Comparison of ENCODE assay signal across 8 cellular contexts in the genomic region with DNA sequence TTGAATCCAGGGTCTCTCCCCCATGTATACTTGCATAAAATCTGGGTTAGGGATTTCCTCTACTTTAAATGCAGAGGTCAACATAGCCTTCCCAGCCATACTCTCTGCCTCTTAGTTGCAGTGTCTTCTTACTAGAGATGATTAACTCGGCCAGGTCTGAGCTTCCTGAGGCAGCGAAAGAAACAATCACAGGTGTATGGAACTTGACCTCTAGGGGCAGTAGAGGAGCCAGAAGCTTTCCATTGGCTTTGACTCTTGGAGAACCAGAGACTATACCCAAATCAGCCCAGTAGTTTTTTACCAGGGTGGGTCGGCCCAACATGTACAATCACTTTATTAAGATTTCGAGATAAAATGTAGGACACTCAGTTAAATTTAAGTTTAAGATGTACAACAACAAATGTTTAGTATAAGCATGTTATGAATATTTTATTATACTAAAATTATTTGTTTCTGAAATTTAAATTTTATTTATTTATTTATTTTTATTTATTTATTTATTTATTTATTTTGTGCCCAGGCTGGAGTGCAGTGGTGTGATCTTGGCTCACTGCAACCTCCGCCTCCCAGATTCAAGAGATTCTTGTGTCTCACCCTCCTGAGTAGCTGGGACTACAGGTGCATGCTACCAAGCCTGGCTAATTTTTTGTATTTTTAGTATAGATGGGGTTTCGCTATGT. TPM values are rescaled to one million over a fixed set of nuclear protein-coding genes. Genes with fewer than 3 reads are reported as not detected.
DNase-seq lines count a peak whose midpoint lies in the region; ATAC-seq, FAIRE-seq and TF ChIP-seq lines count a peak whose summit lies in the region.

No MANE protein-coding gene starts in this region.

- no peaks in the 10 kb centered on the region for H3F3A ChIP-seq in smooth muscle cell (ENCODE audit: low read depth)

- no TSS peak for BruUV-seq in K562 (replicated peaks; lab: Mats Ljungman, UMichigan)

- H3K9ac ChIP-seq in K562 (ENCODE audit: insufficient read depth in 1 of 2, low read depth in 2 of 2, low read length in 2 of 2), result no peak overlapping the region
- no peak overlapping the region for H3K9ac ChIP-seq in smooth muscle cell (ENCODE audit: low read depth)

- no peak for TF ChIP-seq RAD21 in K562 (CRISPR knock-in tag; conservative IDR thresholded peaks at IDR 0.05 in 1 of 2, IDR thresholded peaks at IDR 0.05 in 1 of 2)

- intact Hi-C loops in K562 (cut with micrococcal nuclease) (no loop called here), thyroid gland (cut with DNase I) (no loop called here)

- POLR2A ChIA-PET in K562 (lab: Yijun Ruan, JAX), result interaction anchor here (1.2 kb wide), 1 partner anchor 13 kb away, joined by 3 read pairs; no protein-coding TSS in a partner anchor

- H3K9me3 ChIP-seq in K562 (replicated peaks; ENCODE audit: control insufficient read depth, insufficient read depth, low read depth, low read length), result no peaks in the 10 kb centered on the region
- no peaks in the 10 kb centered on the region for H3K9me3 ChIP-seq in smooth muscle cell (replicated peaks; ENCODE audit: low read depth)
- no peaks in the 10 kb centered on the region for H3K9me3 ChIP-seq in thyroid gland

- H3K9me1 ChIP-seq in K562 (ENCODE audit: control insufficient read depth, insufficient read depth, low read length), result no peaks in the 10 kb centered on the region

- peak; percentile 46 for TF ChIP-seq CTCF in AG10803 (conservative IDR thresholded peaks at IDR 0.05; ENCODE audit: low read length)
- peak; percentile 38 for TF ChIP-seq CTCF in GM13977 (IDR thresholded peaks at IDR 0.05; ENCODE audit: extremely low read depth, insufficient read depth, missing control alignments)
- TF ChIP-seq CTCF in K562 (IDR thresholded peaks at IDR 0.05 in 2 of 3, conservative IDR thresholded peaks at IDR 0.05 in 1 of 3; ENCODE audit: insufficient read depth in 2 of 3, low read depth in 1 of 3, low read length in 3 of 3), result peak; percentile 16 to 47 (median 27); a peak in 5 of 6 replicates
- TF ChIP-seq CTCF in smooth muscle cell (IDR thresholded peaks at IDR 0.05; ENCODE audit: borderline replicate concordance, insufficient read depth, poor library complexity, severe bottlenecking), result peak; percentile 37
- peak in 2 of 6 experiments; percentile 13 to 37 for TF ChIP-seq CTCF in thyroid gland (IDR thresholded peaks at IDR 0.05)

- H3K79me2 ChIP-seq in K562 (ENCODE audit: control insufficient read depth, insufficient read depth, low read length), result no peaks in the 10 kb centered on the region
- H3K79me2 ChIP-seq in smooth muscle cell (ENCODE audit: low read depth), result no peaks in the 10 kb centered on the region

- H3K36me3 ChIP-seq in K562 (ENCODE audit: control insufficient read depth, insufficient read depth, low read length), result no peaks in the 10 kb centered on the region
- H3K36me3 ChIP-seq in smooth muscle cell (ENCODE audit: low read depth), result no peaks in the 10 kb centered on the region
- H3K36me3 ChIP-seq in thyroid gland, result no peaks in the 10 kb centered on the region

- CTCF ChIA-PET in K562 (lab: Yijun Ruan, JAX; ENCODE audit: low intra/inter-chr PET ratio), result no interaction called here

- no peak for TF ChIP-seq POLR2A in K562 (conservative IDR thresholded peaks at IDR 0.05)
- no peak for TF ChIP-seq POLR2A in thyroid gland (IDR thresholded peaks at IDR 0.05)

- no peak overlapping the region for H3K27ac ChIP-seq in K562 (ENCODE audit: extremely low read depth, low read depth, low read length)
- H3K27ac ChIP-seq in smooth muscle cell (ENCODE audit: low read depth), result no peak overlapping the region
- no peak overlapping the region for H3K27ac ChIP-seq in thyroid gland

- H2AFZ ChIP-seq in K562 (ENCODE audit: low read depth, low read length) (no peak overlapping the region), smooth muscle cell (ENCODE audit: low read depth) (no peak overlapping the region)

- in situ Hi-C loops in GM13977 (cut with MboI; ENCODE audit: low pct_unique_long_range_greater_than_20kb, low sequenced_read_pairs, unreplicated experiment), result no loop called here
- in situ Hi-C loops in K562 (cut with MboI), result no loop called here

- WGBS in K562 (ENCODE audit: insufficient coverage, low coverage, missing lambda C conversion rate), result 0% methylated on average over 6 of the region's 6 CpGs
- 65% methylated on average over 6 of the region's 6 CpGs for WGBS in smooth muscle cell (ENCODE audit: low lambda C conversion rate)
- WGBS in thyroid gland, 2 donors, result 87 to 95% methylated on average over 6 of the region's 6 CpGs

- ATAC-seq in HG03457 (IDR thresholded peaks at IDR 0.05; ENCODE audit: unreplicated experiment) (peak; percentile 79), K562 (peak; percentile 79)

- H3K4me1 ChIP-seq in K562 (replicated peaks in 1 of 2; ENCODE audit: control insufficient read depth in 2 of 2, insufficient read depth in 2 of 2, low read length in 2 of 2) (no peaks in the 10 kb centered on the region), smooth muscle cell (ENCODE audit: low read depth) (no peaks in the 10 kb centered on the region), thyroid gland (peaks cover 3 to 10% of the 10 kb centered on the region in 2 donors)

- DNase-seq in AG10803 (ENCODE audit: low read depth) (no peak), GM13977 (ENCODE audit: low spot score) (peak; percentile 28), K562 (ENCODE audit: extremely low read depth in 1 of 4, low spot score in 3 of 4) (peak; percentile 14 to 18 (median 17)), smooth muscle cell (lab: John Stamatoyannopoulos, UW; ENCODE audit: unreplicated experiment) (no peak), NCI-H2029 treated with DMSO at 0.1 percent for 48 hours (lab: John Stamatoyannopoulos, UW) (no peak), nucleus accumbens (lab: John Stamatoyannopoulos, UW) (no peak), thyroid gland (no peak)

- H3K4me3 ChIP-seq in AG10803 (ENCODE audit: low read length), result no peak overlapping the region
- no peak overlapping the region for H3K4me3 ChIP-seq in K562
- no peak overlapping the region for H3K4me3 ChIP-seq in smooth muscle cell
- H3K4me3 ChIP-seq in thyroid gland (replicated peaks in 1 of 3), result no peak overlapping the region

- no peak for TF ChIP-seq EP300 in K562 (IDR thresholded peaks at IDR 0.05; ENCODE audit: low read length)

- FAIRE-seq in K562 (lab: Jason Lieb, UNC), result peak; percentile 55

- no peaks in the 10 kb centered on the region for H4K20me1 ChIP-seq in K562 (replicated peaks; ENCODE audit: control insufficient read depth, insufficient read depth, low read length)
- H4K20me1 ChIP-seq in smooth muscle cell (ENCODE audit: low read depth), result no peaks in the 10 kb centered on the region

- no peak overlapping the region for H3K4me2 ChIP-seq in K562 (ENCODE audit: insufficient read depth, low read length)
- H3K4me2 ChIP-seq in smooth muscle cell, result no peak overlapping the region

- H3K27me3 ChIP-seq in K562 (ENCODE audit: control insufficient read depth in 2 of 2, insufficient read depth in 2 of 2, low read length in 2 of 2) (no peaks in the 10 kb centered on the region), smooth muscle cell (ENCODE audit: low read depth) (no peaks in the 10 kb centered on the region), thyroid gland (no peaks in the 10 kb centered on the region)

TF ChIP-seq in K562, 482 proteins besides CTCF, POLR2A, EP300 and RAD21 (continues in another document):
- TF ChIP-seq ZNF436 (CRISPR knock-in tag; IDR thresholded peaks at IDR 0.05), result no peak
- TF ChIP-seq, protein P1, sequence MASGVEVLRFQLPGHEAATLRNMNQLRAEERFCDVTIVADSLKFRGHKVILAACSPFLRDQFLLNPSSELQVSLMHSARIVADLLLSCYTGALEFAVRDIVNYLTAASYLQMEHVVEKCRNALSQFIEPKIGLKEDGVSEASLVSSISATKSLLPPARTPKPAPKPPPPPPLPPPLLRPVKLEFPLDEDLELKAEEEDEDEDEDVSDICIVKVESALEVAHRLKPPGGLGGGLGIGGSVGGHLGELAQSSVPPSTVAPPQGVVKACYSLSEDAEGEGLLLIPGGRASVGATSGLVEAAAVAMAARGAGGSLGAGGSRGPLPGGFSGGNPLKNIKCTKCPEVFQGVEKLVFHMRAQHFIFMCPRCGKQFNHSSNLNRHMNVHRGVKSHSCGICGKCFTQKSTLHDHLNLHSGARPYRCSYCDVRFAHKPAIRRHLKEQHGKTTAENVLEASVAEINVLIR (CRISPR knock-in tag; IDR thresholded peaks at IDR 0.05), result no peak

RNA-seq across cellular contexts. Expression of a gene that starts 48.0 kb away (rescaled TPM):
- not detected in 2 replicates for total RNA-seq in K562 (2011; cell fraction: chromatin; rRNA removed; ENCODE audit: low replicate concordance)
- total RNA-seq in K562 (2011; cell fraction: nucleolus; rRNA removed), result not detected in 2 replicates
- not detected in 2 replicates for total RNA-seq in K562 (2011; cell fraction: nucleoplasm; rRNA removed)
- total RNA-seq in K562 (2014; rRNA removed), result not detected in 2 replicates
- not detected in 2 replicates for total RNA-seq in K562 (2014; rRNA removed; fragmentation: Illumina TruSeq; extraction: Trizol)
- total RNA-seq in K562 (2015; rRNA removed; fragmentation: Illumina TruSeq; extraction: Trizol), result not detected in 2 replicates
- not detected in 2 replicates for total RNA-seq in K562 (2021)
- polyA plus RNA-seq in K562 (2011; rRNA removed), result not detected in 2 replicates
- not detected in 2 replicates for polyA plus RNA-seq in K562 (2011; cell fraction: cytosol; rRNA removed)
- polyA plus RNA-seq in K562 (2011; cell fraction: nucleus; rRNA removed), result not detected in 2 replicates
- not detected in 2 replicates for polyA plus RNA-seq in K562 (2012)
- not detected in 2 replicates for polyA plus RNA-seq in K562 (2014; fragmentation: Illumina TruSeq; extraction: Trizol)
- not detected for polyA plus RNA-seq in K562 (2014; fragmentation: Nextera tagmentation; extraction: Ambion mirVana)
- polyA plus RNA-seq in K562 (2014; rRNA removed), result not detected in 2 replicates
- polyA minus RNA-seq in K562 (2011; rRNA and poly(A)+ RNA removed), result not detected in 2 replicates
- polyA minus RNA-seq in K562 (2011; cell fraction: cytosol; rRNA and poly(A)+ RNA removed), result not detected in 2 replicates
- polyA minus RNA-seq in K562 (2011; cell fraction: nucleus; rRNA and poly(A)+ RNA removed), result not detected in 2 replicates
- not detected in 2 replicates for total RNA-seq in smooth muscle cell
- not detected in 2 replicates for polyA plus RNA-seq in smooth muscle cell
- 10 to 100 TPM in 1 of 4 donors, 1 to 10 TPM in 3; 2.5 to 26.1 (median 7.3) TPM for total RNA-seq in thyroid gland

Comparison
In these comparisons a context has a peak if more than half of its experiments do, and no peak if none do; other contexts are left out.
1. DNase-seq: peak in GM13977 (single experiment) and K562 (4 of 4); none in AG10803 (single experiment), smooth muscle cell (single experiment), NCI-H2029 treated with DMSO at 0.1 percent for 48 hours (single experiment), nucleus accumbens (0 of 56) and thyroid gland (0 of 2).